In genomic region chr4:89707467-89707866, GRCh38 we compare ENCODE assay signal across 18 cellular contexts.
DNase-seq lines count a peak whose midpoint lies in the region; ATAC-seq and TF ChIP-seq lines count a peak whose summit lies in the region.
"Had no signal": no experiment of that assay in that cellular context is flagged by ENCODE, and none has a peak within 500 bp of the region (broad histone marks: within the 10 kb centered on the region; RNA-seq: fewer than 3 reads in every experiment).

No MANE protein-coding gene starts in this region.

- no peaks in the 10 kb centered on the region for H3K79me2 ChIP-seq in Loucy (ENCODE audit: insufficient read depth, low read length)

- H3K4ac ChIP-seq in mesenchymal stem cell (ENCODE audit: low read depth in 1 of 2, low read length in 2 of 2) = peak overlapping the region in 1 of 2 experiments; percentile 73

- peak overlapping the region; percentile 45 to 54 for H3K18ac ChIP-seq in mesenchymal stem cell (ENCODE audit: low read depth in 1 of 2, low read length in 2 of 2)

- TF ChIP-seq CTCF in Loucy (conservative IDR thresholded peaks at IDR 0.05; ENCODE audit: low read length) = no peak
- no peak for TF ChIP-seq CTCF in upper lobe of left lung (IDR thresholded peaks at IDR 0.05)

- TF ChIP-seq POLR2A in upper lobe of left lung (IDR thresholded peaks at IDR 0.05) = no peak

- H3K79me1 ChIP-seq in mesenchymal stem cell (replicated peaks; ENCODE audit: low read length, poor library complexity, severe bottlenecking) = no peaks in the 10 kb centered on the region

- peak overlapping the region; percentile 75 to 93 for H2BK12ac ChIP-seq in mesenchymal stem cell (ENCODE audit: low read length in 2 of 2)

- no peaks in the 10 kb centered on the region for H3K27me3 ChIP-seq in Loucy (ENCODE audit: insufficient read depth, low read length, poor library complexity, severe bottlenecking)
- no peaks in the 10 kb centered on the region for H3K27me3 ChIP-seq in mesenchymal stem cell (ENCODE audit: control insufficient read depth in 1 of 2, insufficient read depth in 1 of 2, low read length in 2 of 2)
- H3K27me3 ChIP-seq in upper lobe of left lung = no peaks in the 10 kb centered on the region

- H2BK120ac ChIP-seq in mesenchymal stem cell (ENCODE audit: low read depth, low read length) = no peak overlapping the region

- H3K23ac ChIP-seq in mesenchymal stem cell (ENCODE audit: low read length in 2 of 2) = no peak overlapping the region

- H3K9me3 ChIP-seq in Loucy (ENCODE audit: insufficient read depth, low read depth, low read length) (no peaks in the 10 kb centered on the region), mesenchymal stem cell (ENCODE audit: control insufficient read depth, low read length) (no peaks in the 10 kb centered on the region), upper lobe of left lung (no peaks in the 10 kb centered on the region)
- H3K9me3 ChIP-seq: A549, Caco-2 had no signal

- H3K36me3 ChIP-seq in Loucy (ENCODE audit: insufficient read depth, low read length) (no peaks in the 10 kb centered on the region), mesenchymal stem cell (ENCODE audit: control insufficient read depth in 1 of 2, insufficient read depth in 2 of 2, low read depth in 1 of 2, low read length in 2 of 2) (no peaks in the 10 kb centered on the region), upper lobe of left lung (no peaks in the 10 kb centered on the region)

- no peak overlapping the region for H4K8ac ChIP-seq in mesenchymal stem cell (ENCODE audit: low read length)

- ATAC-seq in upper lobe of left lung (ENCODE audit: low FRiP score in 2 of 2) = no peak
- ATAC-seq: A549, GM23338, HCT116 had no signal

- DNase-seq in NCI-H2227 treated with DMSO at 0.1 percent for 48 hours (lab: John Stamatoyannopoulos, UW) = peak; percentile 3
- no peak for DNase-seq in NCI-H2227 (lab: John Stamatoyannopoulos, UW; ENCODE audit: unreplicated experiment)
- no peak for DNase-seq in mesenchymal stem cell
- DNase-seq in activated CD8-positive, alpha-beta memory T cell treated with anti-CD3 and anti-CD28 coated beads for 24 hours = no peak
- no peak for DNase-seq in GOT3 (lab: John Stamatoyannopoulos, UW)
- no peak for DNase-seq in upper lobe of left lung
- DNase-seq: AML-193; Caco-2; CD4-positive, alpha-beta T cell; GF-D8; H7; HFFc6 had no signal

- H3K4me2 ChIP-seq in Loucy (ENCODE audit: low read depth, low read length, poor library complexity, severe bottlenecking) = peak overlapping the region; percentile 3
- no peak overlapping the region for H3K4me2 ChIP-seq in mesenchymal stem cell (ENCODE audit: low read length, poor library complexity, severe bottlenecking)
- H3K4me2 ChIP-seq: A549, GM23338 had no signal

- H3K4me3 ChIP-seq in Loucy (ENCODE audit: low read length, poor library complexity, severe bottlenecking) (no peak overlapping the region), mesenchymal stem cell (ENCODE audit: insufficient read depth in 1 of 2, low read depth in 1 of 2, low read length in 2 of 2) (no peak overlapping the region), upper lobe of left lung (no peak overlapping the region)
- H3K4me3 ChIP-seq: A549, GM23338 had no signal

- no peaks in the 10 kb centered on the region for H4K20me1 ChIP-seq in Loucy (ENCODE audit: insufficient read depth, low read length, poor library complexity, severe bottlenecking)

- no peak overlapping the region for H3K14ac ChIP-seq in mesenchymal stem cell (ENCODE audit: low read length in 2 of 2)

- H3F3A ChIP-seq in Loucy (ENCODE audit: low read depth) = no peaks in the 10 kb centered on the region

- no peak overlapping the region for H3K27ac ChIP-seq in mesenchymal stem cell (ENCODE audit: low read length, poor library complexity, severe bottlenecking)
- H3K27ac ChIP-seq in upper lobe of left lung = no peak overlapping the region
- H3K27ac ChIP-seq: 22Rv1, A549, C4-2B had no signal

- no peak overlapping the region for H2BK5ac ChIP-seq in mesenchymal stem cell (ENCODE audit: low read depth, low read length, poor library complexity, severe bottlenecking)

- no peak overlapping the region for H2AK5ac ChIP-seq in mesenchymal stem cell (ENCODE audit: low read length, severe bottlenecking)

- no peak for TF ChIP-seq EP300 in upper lobe of left lung (IDR thresholded peaks at IDR 0.05)

- H3K9me2 ChIP-seq in Loucy (replicated peaks; ENCODE audit: low read depth, low read length) = no peaks in the 10 kb centered on the region

- H2AFZ ChIP-seq in Loucy (ENCODE audit: low read length) (peak overlapping the region; percentile 8), mesenchymal stem cell (ENCODE audit: low read depth, low read length) (no peak overlapping the region)
- H2AFZ ChIP-seq: GM23338 had no signal

- no peak overlapping the region for H4K91ac ChIP-seq in mesenchymal stem cell (ENCODE audit: low read length)

- WGBS in mesenchymal stem cell = 97% methylated on average over 3 of the region's 5 CpGs
- WGBS in upper lobe of left lung, 2 donors = 80 to 84% methylated on average over 5 of the region's 5 CpGs

- H2BK15ac ChIP-seq in mesenchymal stem cell (ENCODE audit: low read depth, poor library complexity, severe bottlenecking) = peak overlapping the region; percentile 63

- H3K4me1 ChIP-seq in Loucy (ENCODE audit: insufficient read depth, low read length, poor library complexity, severe bottlenecking) (peaks cover 27% of the 10 kb centered on the region), mesenchymal stem cell (ENCODE audit: control insufficient read depth, insufficient read depth, low read depth, low read length) (no peaks in the 10 kb centered on the region), upper lobe of left lung (no peaks in the 10 kb centered on the region)
- H3K4me1 ChIP-seq: A549 had no signal

- H3K9ac ChIP-seq in Loucy (ENCODE audit: low read depth, low read length, poor library complexity, severe bottlenecking) = no peak overlapping the region
- no peak overlapping the region for H3K9ac ChIP-seq in mesenchymal stem cell (ENCODE audit: low read length)
